10 cellular contexts compared by ENCODE assay signal in genomic region chr10:63376560-63377304, GRCh38.
DNase-seq lines count a peak whose midpoint lies in the region; ATAC-seq, FAIRE-seq and TF ChIP-seq lines count a peak whose summit lies in the region.
"Had no signal": no experiment of that assay in that cellular context is flagged by ENCODE, and none has a peak within 500 bp of the region (broad histone marks: within the 10 kb centered on the region; RNA-seq: fewer than 3 reads in every experiment).

No MANE protein-coding gene starts in this region.

- no peak overlapping the region for H3K14ac ChIP-seq in neuronal stem cell (ENCODE audit: low read length)

- BruUV-seq in A673 (replicated peaks; lab: Mats Ljungman, UMichigan) = no TSS peak

- H3K36me3 Mint-ChIP-seq in T-helper 2 cell treated with Interferon-gamma antibody and Interleukin-4, amounts not matched to agents 5 μg/mL and 100 μg/mL, for 36 hours (ENCODE audit: low read depth) = peaks cover 6% of the 10 kb centered on the region
- H3K36me3 Mint-ChIP-seq in activated CD4-positive, alpha-beta memory T cell treated with anti-CD3 and anti-CD28 coated beads, Interleukin-2, amount 10 ng/mL, durations not matched to agents 7 days and 5 days (ENCODE audit: low read depth) = peaks cover 18% of the 10 kb centered on the region

- H3K27me3 Mint-ChIP-seq in T-helper 2 cell treated with Interferon-gamma antibody and Interleukin-4, amounts not matched to agents 5 μg/mL and 100 μg/mL, for 36 hours (ENCODE audit: low read depth) = no peaks in the 10 kb centered on the region
- no peaks in the 10 kb centered on the region for H3K27me3 Mint-ChIP-seq in activated CD4-positive, alpha-beta memory T cell treated with anti-CD3 and anti-CD28 coated beads, Interleukin-2, amount 10 ng/mL, durations not matched to agents 7 days and 5 days

- no peak overlapping the region for H2BK120ac ChIP-seq in neuronal stem cell (ENCODE audit: low read depth, low read length)

- ATAC-seq in GM19438 (IDR thresholded peaks at IDR 0.05; ENCODE audit: low read depth, unreplicated experiment) (peak; percentile 97), HG03196 (IDR thresholded peaks at IDR 0.05; ENCODE audit: unreplicated experiment) (peak; percentile 97)

- H3K36me3 ChIP-seq in A673 (ENCODE audit: insufficient read depth, low read length, poor library complexity, severe bottlenecking) = no peaks in the 10 kb centered on the region
- no peaks in the 10 kb centered on the region for H3K36me3 ChIP-seq in bronchial epithelial cell (ENCODE audit: control insufficient read depth, insufficient read depth, low read length)
- peaks cover 2 to 38% of the 10 kb centered on the region in 2 donors for H3K36me3 ChIP-seq in neuronal stem cell (replicated peaks in 1 of 2; ENCODE audit: control insufficient read depth in 2 of 2, insufficient read depth in 2 of 2, low read length in 2 of 2)
- H3K36me3 ChIP-seq: SJCRH30 had no signal

- no peak for FAIRE-seq in bronchial epithelial cell (lab: Jason Lieb, UNC)

- no CpG with 5 or more reads among the region's 4 CpGs for WGBS in neuronal stem cell (ENCODE audit: extremely low coverage in 2 of 2, insufficient read length in 2 of 2, insufficient replicate concordance in 1 of 2), 2 donors

- H3K4me3 ChIP-seq in A673 (ENCODE audit: low read depth, low read length, poor library complexity, severe bottlenecking) = no peak overlapping the region
- no peak overlapping the region for H3K4me3 ChIP-seq in bronchial epithelial cell (ENCODE audit: low read depth, low read length)
- H3K4me3 ChIP-seq in neuronal stem cell (ENCODE audit: low read length in 2 of 2) = no peak overlapping the region
- H3K4me3 ChIP-seq: SJCRH30 had no signal

- H3K27me3 ChIP-seq in A673 (replicated peaks; ENCODE audit: insufficient read depth, low read depth, low read length, poor library complexity) (no peaks in the 10 kb centered on the region), bronchial epithelial cell (ENCODE audit: control insufficient read depth, insufficient read depth, low read length) (no peaks in the 10 kb centered on the region), neuronal stem cell (ENCODE audit: control insufficient read depth in 3 of 3, insufficient read depth in 3 of 3, low read depth in 1 of 3, low read length in 3 of 3) (no peaks in the 10 kb centered on the region)
- H3K27me3 ChIP-seq: heart right ventricle, SJCRH30 had no signal

- TF ChIP-seq CTCF in A673 (conservative IDR thresholded peaks at IDR 0.05; ENCODE audit: low read depth, low read length) = no peak
- no peak for TF ChIP-seq CTCF in bronchial epithelial cell (IDR thresholded peaks at IDR 0.05; ENCODE audit: insufficient read depth, low read length, severe bottlenecking)

- H3K27ac ChIP-seq in A673 (ENCODE audit: low read depth, low read length, poor library complexity, severe bottlenecking) (no peak overlapping the region), neuronal stem cell (replicated peaks; ENCODE audit: low read length) (no peak overlapping the region)
- H3K27ac ChIP-seq: SJCRH30 had no signal

- H3K4me1 ChIP-seq in A673 (ENCODE audit: insufficient read depth, low read length, poor library complexity, severe bottlenecking) = peaks cover 25% of the 10 kb centered on the region
- no peaks in the 10 kb centered on the region for H3K4me1 ChIP-seq in neuronal stem cell (ENCODE audit: control insufficient read depth in 2 of 2, insufficient read depth in 1 of 2, low read depth in 1 of 2, low read length in 2 of 2)
- H3K4me1 ChIP-seq: SJCRH30 had no signal

- no peak overlapping the region for H3K4me3 Mint-ChIP-seq in T-helper 2 cell treated with Interferon-gamma antibody and Interleukin-4, amounts not matched to agents 5 μg/mL and 100 μg/mL, for 36 hours
- no peak overlapping the region for H3K4me3 Mint-ChIP-seq in activated CD4-positive, alpha-beta memory T cell treated with anti-CD3 and anti-CD28 coated beads, Interleukin-2, amount 10 ng/mL, durations not matched to agents 7 days and 5 days

- no peak overlapping the region for H4K91ac ChIP-seq in neuronal stem cell (ENCODE audit: low read depth, low read length, poor library complexity)

- no peak overlapping the region for H3K23ac ChIP-seq in neuronal stem cell (ENCODE audit: low read depth, low read length, poor library complexity)

- no peak overlapping the region for H2AFZ ChIP-seq in neuronal stem cell (ENCODE audit: low read length)

- H3K4me1 Mint-ChIP-seq in T-helper 2 cell treated with Interferon-gamma antibody and Interleukin-4, amounts not matched to agents 5 μg/mL and 100 μg/mL, for 36 hours (ENCODE audit: low read depth) = peaks cover 5% of the 10 kb centered on the region
- H3K4me1 Mint-ChIP-seq in activated CD4-positive, alpha-beta memory T cell treated with anti-CD3 and anti-CD28 coated beads, Interleukin-2, amount 10 ng/mL, durations not matched to agents 7 days and 5 days = peaks cover 13% of the 10 kb centered on the region

- H3K9me3 ChIP-seq in A673 (ENCODE audit: low read depth, low read length, poor library complexity, severe bottlenecking) (no peaks in the 10 kb centered on the region), neuronal stem cell (replicated peaks in 1 of 2; ENCODE audit: control insufficient read depth in 2 of 2, insufficient read depth in 1 of 2, low read depth in 1 of 2, low read length in 2 of 2) (peaks cover 0 to 10% of the 10 kb centered on the region in 2 donors)
- H3K9me3 ChIP-seq: SJCRH30 had no signal

- no peak overlapping the region for H2AK5ac ChIP-seq in neuronal stem cell (ENCODE audit: low read depth, low read length)

- H3K79me1 ChIP-seq in neuronal stem cell (ENCODE audit: low read depth, low read length) = no peaks in the 10 kb centered on the region

- H3K9me3 Mint-ChIP-seq in T-helper 2 cell treated with Interferon-gamma antibody and Interleukin-4, amounts not matched to agents 5 μg/mL and 100 μg/mL, for 36 hours = no peaks in the 10 kb centered on the region
- peaks cover 3% of the 10 kb centered on the region for H3K9me3 Mint-ChIP-seq in activated CD4-positive, alpha-beta memory T cell treated with anti-CD3 and anti-CD28 coated beads, Interleukin-2, amount 10 ng/mL, durations not matched to agents 7 days and 5 days

- H3K27ac Mint-ChIP-seq in T-helper 2 cell treated with Interferon-gamma antibody and Interleukin-4, amounts not matched to agents 5 μg/mL and 100 μg/mL, for 36 hours = no peak overlapping the region
- no peak overlapping the region for H3K27ac Mint-ChIP-seq in activated CD4-positive, alpha-beta memory T cell treated with anti-CD3 and anti-CD28 coated beads, Interleukin-2, amount 10 ng/mL, durations not matched to agents 7 days and 5 days

- H3K9ac ChIP-seq in neuronal stem cell (ENCODE audit: low read depth, low read length, poor library complexity) = no peak overlapping the region

- no peak overlapping the region for H2BK15ac ChIP-seq in neuronal stem cell (ENCODE audit: low read length)

- CTCF ChIA-PET in A673 (lab: Charles Lee) = no interaction called here
- CTCF ChIA-PET in activated CD4-positive, alpha-beta memory T cell treated with anti-CD3 and anti-CD28 coated beads, Interleukin-2, amount 10 ng/mL, durations not matched to agents 7 days and 5 days (lab: Charles Lee) = no interaction called here

- no peak overlapping the region for H2BK12ac ChIP-seq in neuronal stem cell (ENCODE audit: low read length)

- POLR2A ChIA-PET in A673 (lab: Charles Lee; ENCODE audit: low non-redundant PET) = no interaction called here
- POLR2A ChIA-PET in activated CD4-positive, alpha-beta memory T cell treated with anti-CD3 and anti-CD28 coated beads, Interleukin-2, amount 10 ng/mL, durations not matched to agents 7 days and 5 days (lab: Charles Lee) = no interaction called here

- no peak overlapping the region for H3K4me2 ChIP-seq in neuronal stem cell (ENCODE audit: insufficient read depth, low read length, poor library complexity, severe bottlenecking)

- DNase-seq in A673 (ENCODE audit: low spot score) (peak; percentile 13), bronchial epithelial cell (ENCODE audit: low read depth) (peak; percentile 81), neuronal stem cell (ENCODE audit: low spot score) (no peak)
- no peak for DNase-seq in T-helper 2 cell treated with Interferon-gamma antibody and Interleukin-4, amounts not matched to agents 5 μg/mL and 100 μg/mL, for 36 hours (ENCODE audit: low spot score)
- no peak for DNase-seq in activated CD4-positive, alpha-beta memory T cell treated with anti-CD3 and anti-CD28 coated beads, Interleukin-2, amount 10 ng/mL, durations not matched to agents 7 days and 5 days
- no peak for DNase-seq in stimulated activated CD4-positive, alpha-beta T cell treated with anti-CD3 and anti-CD28 coated beads, Interleukin-4, amount 100 ng/mL, for 24 hours
- DNase-seq: heart right ventricle, SJCRH30 had no signal

- H4K8ac ChIP-seq in neuronal stem cell (ENCODE audit: low read depth, low read length) = no peak overlapping the region

- intact Hi-C loops in A673 (cut with micrococcal nuclease; ENCODE audit: unreplicated experiment) = no loop called here

- H3K4ac ChIP-seq in neuronal stem cell (ENCODE audit: low read length) = no peak overlapping the region

- H2BK5ac ChIP-seq in neuronal stem cell (ENCODE audit: low read length) = no peak overlapping the region

- no peak overlapping the region for H3K18ac ChIP-seq in neuronal stem cell (ENCODE audit: low read length)

Comparison
In these comparisons a context has a peak if more than half of its experiments do, and no peak if none do; other contexts are left out.
1. DNase-seq: peak in A673 (single experiment) and bronchial epithelial cell (single experiment); none in T-helper 2 cell treated with Interferon-gamma antibody and Interleukin-4, amounts not matched to agents 5 μg/mL and 100 μg/mL, for 36 hours (single experiment), activated CD4-positive, alpha-beta memory T cell treated with anti-CD3 and anti-CD28 coated beads, Interleukin-2, amount 10 ng/mL, durations not matched to agents 7 days and 5 days (single experiment), neuronal stem cell (single experiment) and stimulated activated CD4-positive, alpha-beta T cell treated with anti-CD3 and anti-CD28 coated beads, Interleukin-4, amount 100 ng/mL, for 24 hours (single experiment).